Comparison of ENCODE assay signal across 11 cellular contexts in the genomic region with DNA sequence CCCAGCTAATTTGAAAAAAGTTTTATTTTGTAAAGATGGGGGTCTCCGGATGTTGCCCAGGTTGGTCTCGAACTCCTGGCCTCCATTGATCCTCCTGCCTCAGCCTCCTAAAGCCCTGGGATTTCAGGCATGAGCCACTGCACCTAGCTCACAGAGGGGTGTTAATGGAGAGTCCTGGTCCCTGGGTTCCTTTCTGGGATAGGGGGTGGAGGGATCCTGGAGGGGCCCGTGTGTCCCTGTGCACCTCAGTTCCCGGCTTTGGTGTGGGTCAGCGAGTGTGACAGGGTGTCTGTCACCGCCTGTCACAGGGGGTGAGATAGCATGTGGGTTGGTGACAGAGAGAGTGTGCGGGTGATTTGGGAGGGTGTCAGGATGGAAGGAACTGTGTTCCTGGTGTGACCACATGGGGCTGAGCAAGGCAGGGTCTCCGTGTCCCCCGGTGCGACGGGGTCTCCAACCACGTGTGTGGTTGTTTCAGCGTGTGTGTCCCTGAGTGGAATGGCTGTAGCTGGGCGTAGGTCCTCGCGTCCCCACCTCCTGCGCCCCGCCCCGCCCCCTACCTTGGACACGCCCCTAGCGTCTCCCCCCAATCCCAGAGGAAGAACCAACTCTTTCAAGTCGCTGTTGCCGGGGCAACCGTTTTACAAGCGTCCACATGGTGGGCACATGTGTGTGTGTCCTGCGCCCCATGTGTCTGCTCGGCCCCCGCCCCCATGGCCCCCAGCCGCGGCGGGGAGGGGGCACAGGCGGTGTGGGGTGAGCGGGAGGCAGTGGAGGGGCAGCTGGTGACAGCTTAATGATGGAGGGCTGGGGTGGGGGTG. TPM values are rescaled to one million over a fixed set of nuclear protein-coding genes. Genes with fewer than 3 reads are reported as not detected.
DNase-seq lines count a peak whose midpoint lies in the region; ATAC-seq and TF ChIP-seq lines count a peak whose summit lies in the region.
"Had no signal": no experiment of that assay in that cellular context is flagged by ENCODE, and none has a peak within 500 bp of the region (broad histone marks: within the 10 kb centered on the region; RNA-seq: fewer than 3 reads in every experiment).

No MANE protein-coding gene starts in this region.

- intact Hi-C loops in OCI-LY7 (cut with micrococcal nuclease; ENCODE audit: unreplicated experiment) (no loop called here), gastrocnemius medialis (cut with DNase I; ENCODE audit: low total_unique reads) (no loop called here)

- CTCF ChIA-PET in OCI-LY7 (lab: Charles Lee; ENCODE audit: unreplicated experiment) = no interaction called here

- in situ Hi-C loops in gastrocnemius medialis (cut with MboI; ENCODE audit: low sequenced_read_pairs in 4 of 4) = no loop called here

- TF ChIP-seq CTCF in brain (conservative IDR thresholded peaks at IDR 0.05) (no peak), neural cell (IDR thresholded peaks at IDR 0.05; ENCODE audit: poor library complexity, severe bottlenecking) (no peak), OCI-LY7 (conservative IDR thresholded peaks at IDR 0.05; ENCODE audit: low read length) (no peak), gastrocnemius medialis (IDR thresholded peaks at IDR 0.05 in 4 of 5, conservative IDR thresholded peaks at IDR 0.05 in 1 of 5) (no peak)

- no peak for TF ChIP-seq POLR2A in gastrocnemius medialis (IDR thresholded peaks at IDR 0.05)

- no peak for TF ChIP-seq EP300 in neural cell (conservative IDR thresholded peaks at IDR 0.05; ENCODE audit: poor library complexity, severe bottlenecking)

- no peaks in the 10 kb centered on the region for H3K36me3 ChIP-seq in neural cell (ENCODE audit: insufficient read depth, low read length)
- no peaks in the 10 kb centered on the region for H3K36me3 ChIP-seq in OCI-LY7 (ENCODE audit: insufficient read depth, low read length)
- no peaks in the 10 kb centered on the region for H3K36me3 ChIP-seq in gastrocnemius medialis

- peaks cover 52% of the 10 kb centered on the region for H3K27me3 Mint-ChIP-seq in brain

- DNase-seq in NCI-H748 (lab: John Stamatoyannopoulos, UW; ENCODE audit: unreplicated experiment) = peak; percentile 81
- no peak for DNase-seq in NCI-H748 treated with DMSO at 0.1 percent for 48 hours (lab: John Stamatoyannopoulos, UW)
- DNase-seq in NCI-H128 (lab: John Stamatoyannopoulos, UW; ENCODE audit: unreplicated experiment) = peak; percentile 16
- DNase-seq in activated naive CD4-positive, alpha-beta T cell (lab: John Stamatoyannopoulos, UW) = no peak
- no peak for DNase-seq in OCI-LY7 (ENCODE audit: low spot score)
- no peak for DNase-seq in gastrocnemius medialis
- DNase-seq: activated CD4-positive, alpha-beta memory T cell treated with anti-CD3 and anti-CD28 coated beads, Interleukin-2, amount 10 ng/mL, durations not matched to agents 7 days and 5 days had no signal

- TF ChIP-seq RAD21 in neural cell (conservative IDR thresholded peaks at IDR 0.05) = no peak

- POLR2A ChIA-PET in OCI-LY7 (lab: Charles Lee) = no interaction called here

- H4K20me1 ChIP-seq in neural cell (ENCODE audit: insufficient read depth) (no peaks in the 10 kb centered on the region), OCI-LY7 (ENCODE audit: insufficient read depth, low read length) (no peaks in the 10 kb centered on the region)

- H3K9ac ChIP-seq in neural cell (ENCODE audit: low read length) = no peak overlapping the region

- peak overlapping the region in 2 of 5 experiments; percentile 8 to 94 for H3K27ac Mint-ChIP-seq in brain
- H3K27ac Mint-ChIP-seq: activated CD4-positive, alpha-beta memory T cell treated with anti-CD3 and anti-CD28 coated beads, Interleukin-2, amount 10 ng/mL, durations not matched to agents 7 days and 5 days had no signal

- no peaks in the 10 kb centered on the region for H3K9me3 ChIP-seq in neural cell (ENCODE audit: low read length)
- no peaks in the 10 kb centered on the region for H3K9me3 ChIP-seq in OCI-LY7 (ENCODE audit: low read length)
- no peaks in the 10 kb centered on the region for H3K9me3 ChIP-seq in gastrocnemius medialis

- no peaks in the 10 kb centered on the region for H3K9me2 ChIP-seq in neural cell (ENCODE audit: insufficient read depth, low read length)
- H3K9me2 ChIP-seq in OCI-LY7 (ENCODE audit: insufficient read depth, low read length) = no peaks in the 10 kb centered on the region

- no peaks in the 10 kb centered on the region for H3K36me3 Mint-ChIP-seq in brain

- peaks cover 32% of the 10 kb centered on the region for H3K27me3 ChIP-seq in neural cell (ENCODE audit: insufficient read depth, low read depth, low read length)
- H3K27me3 ChIP-seq in gastrocnemius medialis = peaks cover 65 to 74% (median 67%) of the 10 kb centered on the region in 3 donors

- H2AFZ ChIP-seq in neural cell (ENCODE audit: low read depth, low read length) = no peak overlapping the region
- no peak overlapping the region for H2AFZ ChIP-seq in OCI-LY7 (ENCODE audit: low read length)

- no peak for ATAC-seq in gastrocnemius medialis

- peak overlapping the region; percentile 53 to 72 (median 59) for H3K4me3 Mint-ChIP-seq in brain
- H3K4me3 Mint-ChIP-seq: activated CD4-positive, alpha-beta memory T cell treated with anti-CD3 and anti-CD28 coated beads, Interleukin-2, amount 10 ng/mL, durations not matched to agents 7 days and 5 days had no signal

- H3F3A ChIP-seq in neural cell (ENCODE audit: insufficient read depth, low read length, poor library complexity, severe bottlenecking) = no peaks in the 10 kb centered on the region

- no peak overlapping the region for H3K4me2 ChIP-seq in neural cell (ENCODE audit: low read length)
- no peak overlapping the region for H3K4me2 ChIP-seq in OCI-LY7 (ENCODE audit: low read length)

- peaks cover 0 to 9% (median 0%) of the 10 kb centered on the region in 5 experiments for H3K9me3 Mint-ChIP-seq in brain
- H3K9me3 Mint-ChIP-seq: activated CD4-positive, alpha-beta memory T cell treated with anti-CD3 and anti-CD28 coated beads, Interleukin-2, amount 10 ng/mL, durations not matched to agents 7 days and 5 days had no signal

- no peak overlapping the region for H3K27ac ChIP-seq in neural cell (ENCODE audit: low read length)
- H3K27ac ChIP-seq in OCI-LY7 (ENCODE audit: low read depth, low read length, poor library complexity, severe bottlenecking) = no peak overlapping the region
- no peak overlapping the region for H3K27ac ChIP-seq in gastrocnemius medialis

- H3K4me1 Mint-ChIP-seq in brain = peaks cover 31% of the 10 kb centered on the region

- H3K4me3 ChIP-seq in neural cell (ENCODE audit: low read length) (no peak overlapping the region), OCI-LY7 (ENCODE audit: low read depth, low read length, poor library complexity, severe bottlenecking) (no peak overlapping the region), gastrocnemius medialis (no peak overlapping the region)

- H3K4me1 ChIP-seq in OCI-LY7 (ENCODE audit: insufficient read depth, low read length, poor library complexity, severe bottlenecking) (peaks cover 17% of the 10 kb centered on the region), gastrocnemius medialis (peaks cover 0 to 4% of the 10 kb centered on the region in 2 donors)

- H3K79me2 ChIP-seq in neural cell (replicated peaks; ENCODE audit: insufficient read depth, low read length) (no peaks in the 10 kb centered on the region), OCI-LY7 (ENCODE audit: insufficient read depth, low read depth, low read length) (no peaks in the 10 kb centered on the region)

- no TSS peak for BruUV-seq in OCI-LY7 (replicated peaks; lab: Mats Ljungman, UMichigan)

TF ChIP-seq in neural cell, 6 proteins besides CTCF, POLR2A, EP300 and RAD21 (continues in another document):
- peak; percentile 43 for TF ChIP-seq MXI1 (conservative IDR thresholded peaks at IDR 0.05; ENCODE audit: poor library complexity, severe bottlenecking)

RNA-seq across cellular contexts. Expression of a gene that starts 2.9 kb away (rescaled TPM):
- polyA plus RNA-seq in brain (ENCODE audit: insufficient read depth, low read depth, low replicate concordance) (20.5 TPM), neural cell (0.62 TPM in 1 of 2 replicates, not detected in the other)
- polyA minus RNA-seq in neural cell = not detected in 2 replicates
- total RNA-seq in OCI-LY7 (2014; rRNA removed; shearing (Covaris generic)) = 3.2 and 3.9 TPM in 2 replicates
- total RNA-seq in OCI-LY7 (2022) (0.49 and 1.0 TPM in 2 replicates), gastrocnemius medialis (not detected)

RNA-seq across cellular contexts. Expression of a gene that starts 11.0 kb away (rescaled TPM):
- polyA plus RNA-seq in brain (ENCODE audit: insufficient read depth, low read depth, low replicate concordance) = 21.4 TPM
- 34.2 and 42.1 TPM in 2 replicates for polyA plus RNA-seq in neural cell
- polyA minus RNA-seq in neural cell = 20.1 and 23.9 TPM in 2 replicates
- total RNA-seq in OCI-LY7 (2014; rRNA removed; shearing (Covaris generic)) = 55.8 and 63.7 TPM in 2 replicates
- total RNA-seq in OCI-LY7 (2022) = 59.6 and 76.9 TPM in 2 replicates
- total RNA-seq in gastrocnemius medialis = 10 to 100 TPM; 19.5 to 45.9 (median 25.0) TPM

RNA-seq across cellular contexts. Expression of a gene that starts 17.5 kb away (rescaled TPM):
- polyA plus RNA-seq in brain (ENCODE audit: insufficient read depth, low read depth, low replicate concordance) (1.3 TPM), neural cell (0.97 and 1.0 TPM in 2 replicates)
- polyA minus RNA-seq in neural cell = 0.97 TPM in 1 of 2 replicates, not detected in the other
- 4.9 and 6.1 TPM in 2 replicates for total RNA-seq in OCI-LY7 (2014; rRNA removed; shearing (Covaris generic))
- total RNA-seq in OCI-LY7 (2022) (10.5 and 10.6 TPM in 2 replicates), gastrocnemius medialis (1 to 10 TPM in 1 of 4 donors, under 1 TPM in 1, not detected in 2; 0.24 to 1.0 TPM)

RNA-seq across cellular contexts. Expression of a gene that starts 37.5 kb away (rescaled TPM):
- polyA plus RNA-seq in brain (ENCODE audit: insufficient read depth, low read depth, low replicate concordance) (not detected), neural cell (not detected in 2 replicates)
- not detected in 2 replicates for polyA minus RNA-seq in neural cell
- not detected in 2 replicates for total RNA-seq in OCI-LY7 (2014; rRNA removed; shearing (Covaris generic))
- total RNA-seq in OCI-LY7 (2022) (not detected in 2 replicates), gastrocnemius medialis (under 1 TPM in 1 of 4 donors, not detected in 3; 0.29 TPM)
- total RNA-seq: activated CD4-positive, alpha-beta memory T cell treated with anti-CD3 and anti-CD28 coated beads, Interleukin-2, amount 10 ng/mL, durations not matched to agents 7 days and 5 days; cardiac septum; HT1080 had no signal

RNA-seq across cellular contexts. Expression of a gene that starts 49.2 kb away (rescaled TPM):
- 0.29 TPM for polyA plus RNA-seq in brain (ENCODE audit: insufficient read depth, low read depth, low replicate concordance)
- 0.64 and 0.82 TPM in 2 replicates for polyA plus RNA-seq in neural cell
- not detected in 2 replicates for polyA minus RNA-seq in neural cell
- 0.47 and 0.98 TPM in 2 replicates for total RNA-seq in OCI-LY7 (2014; rRNA removed; shearing (Covaris generic))
- 0.63 TPM in 1 of 2 replicates, not detected in the other for total RNA-seq in OCI-LY7 (2022)
- under 1 TPM in 1 of 4 donors, not detected in 3; 0.32 TPM for total RNA-seq in gastrocnemius medialis
- total RNA-seq: activated CD4-positive, alpha-beta memory T cell treated with anti-CD3 and anti-CD28 coated beads, Interleukin-2, amount 10 ng/mL, durations not matched to agents 7 days and 5 days; cardiac septum; HT1080 had no signal

Comparison
In these comparisons a context has a peak if more than half of its experiments do, and no peak if none do; other contexts are left out.
1. DNase-seq: peak in NCI-H748 (single experiment) and NCI-H128 (single experiment); none in NCI-H748 treated with DMSO at 0.1 percent for 48 hours (single experiment), activated naive CD4-positive, alpha-beta T cell (0 of 4), OCI-LY7 (single experiment) and gastrocnemius medialis (0 of 2).